23 cellular contexts compared by ENCODE assay signal in genomic region chr3:168582503-168582902, GRCh38.
"Had no signal": no experiment of that assay in that cellular context is flagged by ENCODE, and none has a peak within 500 bp of the region (broad histone marks: within the 10 kb centered on the region; RNA-seq: fewer than 3 reads in every experiment).

No MANE protein-coding gene starts in this region.

- H3K4me3 Mint-ChIP-seq: naive thymus-derived CD4-positive, alpha-beta T cell; nephron progenitor cell; stimulated activated memory B cell treated with anti-CD40 and anti-IgM and Interleukin-4, amounts not matched to agents 10 μg/mL and 1 μg/mL and 100 μg/mL, for 72 hours; stimulated activated naive CD8-positive, alpha-beta T cell treated with anti-CD3 and anti-CD28 coated beads, Interleukin-15, Interleukin-2, amounts not matched to agents 100 ng/mL and 50 ng/mL, for 24 hours had no signal

- H3K27me3 ChIP-seq: colonic mucosa, dorsolateral prefrontal cortex, neutrophil, spleen, tibial artery, upper lobe of left lung, vagina had no signal

- H3K27ac ChIP-seq: colonic mucosa, heart left ventricle, neutrophil, spleen, tibial artery, upper lobe of left lung, vagina had no signal

- H3K4me1 ChIP-seq: colonic mucosa, heart left ventricle, spleen, upper lobe of left lung, vagina had no signal

- H3K4me1 Mint-ChIP-seq: naive thymus-derived CD4-positive, alpha-beta T cell; stimulated activated memory B cell treated with anti-CD40 and anti-IgM and Interleukin-4, amounts not matched to agents 10 μg/mL and 1 μg/mL and 100 μg/mL, for 72 hours had no signal

- H3K4me3 ChIP-seq: colonic mucosa, heart left ventricle, lung, spleen, tibial artery, upper lobe of left lung, vagina had no signal

- H3K9me3 Mint-ChIP-seq: nephron progenitor cell; stimulated activated memory B cell treated with anti-CD40 and anti-IgM and Interleukin-4, amounts not matched to agents 10 μg/mL and 1 μg/mL and 100 μg/mL, for 72 hours had no signal

- H3K9me3 ChIP-seq: colonic mucosa, heart left ventricle, neutrophil, spleen, tibial artery, upper lobe of left lung, vagina had no signal

- H3K27me3 Mint-ChIP-seq: naive thymus-derived CD4-positive, alpha-beta T cell; stimulated activated memory B cell treated with anti-CD40 and anti-IgM and Interleukin-4, amounts not matched to agents 10 μg/mL and 1 μg/mL and 100 μg/mL, for 72 hours; stimulated activated naive CD8-positive, alpha-beta T cell treated with anti-CD3 and anti-CD28 coated beads, Interleukin-15, Interleukin-2, amounts not matched to agents 100 ng/mL and 50 ng/mL, for 24 hours had no signal

- ATAC-seq: heart left ventricle; left colon; left ventricle myocardium superior; naive thymus-derived CD4-positive, alpha-beta T cell; sciatic nerve; stimulated activated memory B cell treated with anti-CD40 and anti-IgM and Interleukin-4, amounts not matched to agents 10 μg/mL and 1 μg/mL and 100 μg/mL, for 72 hours had no signal

- H3K36me3 Mint-ChIP-seq: naive thymus-derived CD4-positive, alpha-beta T cell; stimulated activated memory B cell treated with anti-CD40 and anti-IgM and Interleukin-4, amounts not matched to agents 10 μg/mL and 1 μg/mL and 100 μg/mL, for 72 hours had no signal

- DNase-seq: colonic mucosa; dorsolateral prefrontal cortex; effector CD8-positive, alpha-beta T cell; foreskin melanocyte; heart left ventricle; left colon; left ventricle myocardium superior; mesenchymal stem cell; naive thymus-derived CD4-positive, alpha-beta T cell; nephron progenitor cell; posterior cingulate gyrus; spleen; stimulated activated CD4-positive, alpha-beta T cell treated with anti-CD3 and anti-CD28 coated beads, Interleukin-15, amount 100 ng/mL, for 24 hours; stimulated activated CD4-positive, alpha-beta T cell treated with anti-CD3 and anti-CD28 coated beads, Interleukin-1b, Interleukin-23, amount 100 ng/mL, for 48 hours; stimulated activated CD4-positive, alpha-beta T cell treated with anti-CD3 and anti-CD28 coated beads, Interleukin-4, amount 100 ng/mL, for 24 hours; tibial artery; upper lobe of left lung had no signal

- H3K36me3 ChIP-seq: colonic mucosa, heart left ventricle, neutrophil, spleen, tibial artery, upper lobe of left lung, vagina had no signal

- H3K27ac Mint-ChIP-seq: naive thymus-derived CD4-positive, alpha-beta T cell; stimulated activated memory B cell treated with anti-CD40 and anti-IgM and Interleukin-4, amounts not matched to agents 10 μg/mL and 1 μg/mL and 100 μg/mL, for 72 hours; stimulated activated naive CD8-positive, alpha-beta T cell treated with anti-CD3 and anti-CD28 coated beads, Interleukin-15, Interleukin-2, amounts not matched to agents 100 ng/mL and 50 ng/mL, for 24 hours had no signal
